In the genomic region with DNA sequence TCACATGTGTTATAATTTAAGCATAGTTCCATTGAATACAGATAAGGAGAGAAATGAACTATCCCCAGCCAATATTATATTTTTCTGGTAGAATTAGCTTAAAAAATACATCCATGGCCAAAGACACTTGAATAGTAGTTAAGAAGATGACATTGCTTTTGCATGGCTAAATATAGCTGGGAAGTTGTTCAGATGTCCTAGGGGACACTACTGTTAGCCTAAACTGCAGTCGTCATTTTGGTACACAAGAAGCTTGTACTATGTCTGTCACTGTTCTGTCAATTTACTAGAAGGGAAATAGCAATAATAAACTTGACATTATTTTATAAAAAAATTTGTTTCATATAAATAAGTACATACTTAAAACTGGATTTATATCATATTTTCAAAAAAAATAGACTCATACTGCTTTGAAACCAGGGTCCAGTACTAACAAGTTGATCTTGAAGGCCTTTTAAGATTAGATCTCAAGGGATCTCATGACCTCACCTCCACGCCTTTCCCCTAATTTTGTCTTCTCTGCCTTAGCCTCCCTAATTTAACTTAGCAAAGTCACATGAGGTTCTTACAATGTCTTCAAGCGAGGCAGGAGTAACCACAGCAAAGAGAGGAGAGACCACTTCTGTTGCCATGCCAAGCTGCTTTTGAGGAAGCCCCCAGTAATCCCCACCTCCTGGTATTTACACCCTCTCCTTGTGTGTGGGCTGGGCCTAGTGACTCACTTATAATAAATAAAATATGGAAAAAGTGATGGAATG, we compare ENCODE assay signal across 30 cellular contexts.
"Had no signal": no experiment of that assay in that cellular context is flagged by ENCODE, and none has a peak within 500 bp of the region (broad histone marks: within the 10 kb centered on the region; RNA-seq: fewer than 3 reads in every experiment).

No MANE protein-coding gene starts in this region.

- H3K27me3 ChIP-seq: brain microvascular endothelial cell, colonic mucosa, esophagus squamous epithelium, gastroesophageal sphincter had no signal

- H3K36me3 ChIP-seq: brain microvascular endothelial cell, colonic mucosa, esophagus squamous epithelium, gastroesophageal sphincter had no signal

- FAIRE-seq: astrocyte, bronchial epithelial cell, endometrium, endothelial cell of umbilical vein had no signal

- H3K4me3 ChIP-seq: colonic mucosa, esophagus squamous epithelium, gastroesophageal sphincter had no signal

- H3K27ac ChIP-seq: brain microvascular endothelial cell, colonic mucosa, epithelial cell of prostate, esophagus squamous epithelium, gastroesophageal sphincter had no signal

- DNase-seq: activated CD4-positive, alpha-beta memory T cell treated with anti-CD3 and anti-CD28 coated beads, Interleukin-2, amount 10 ng/mL, durations not matched to agents 7 days and 5 days; activated CD4-positive, alpha-beta T cell treated with anti-CD3 and anti-CD28 coated beads for 36 hours; activated CD4-positive, alpha-beta T cell treated with anti-CD3 and anti-CD28 coated beads, Interleukin-2, amount 10 ng/mL, durations not matched to agents 7 days and 5 days; activated CD4-positive, alpha-beta T cell treated with anti-CD3 and anti-CD28 coated beads, Interleukin-2, amount 50 U/mL, for 4 hours; activated CD4-positive, CD25-positive, alpha-beta regulatory T cell; activated CD4-positive, CD25-positive, alpha-beta regulatory T cell treated with anti-CD3 and anti-CD28 coated beads, Interleukin-2, amount 50 U/mL, for 72 hours; activated CD8-positive, alpha-beta memory T cell treated with anti-CD3 and anti-CD28 coated beads, Interleukin-2, amount 50 U/mL, for 48 hours; activated effector memory CD4-positive, alpha-beta T cell treated with Interleukin-2 at 50 U/mL for 16 hours; activated gamma-delta T cell treated with Interleukin-2 at 50 U/mL for 16 hours; activated naive CD4-positive, alpha-beta T cell treated with anti-CD3 and anti-CD28 coated beads, Interleukin-2, amount 50 U/mL, for 16 hours; activated naive CD4-positive, alpha-beta T cell treated with Interleukin-2 at 50 U/mL for 16 hours; activated T-cell treated with anti-CD3 and anti-CD28 coated beads for 4 hours; activated T-cell treated with anti-CD3 and anti-CD28 coated beads, Interleukin-2, amount 50 U/mL, for 24 hours; amniotic stem cell; anterior cingulate cortex; caudate nucleus; cerebellar nuclear complex; colonic mucosa; effector CD8-positive, alpha-beta T cell; esophagus squamous epithelium; foreskin melanocyte; T-helper 2 cell had no signal

- H3K9me3 ChIP-seq: colonic mucosa, esophagus squamous epithelium, gastroesophageal sphincter had no signal

- ATAC-seq: activated CD4-positive, alpha-beta T cell treated with anti-CD3 and anti-CD28 coated beads for 36 hours; activated T-helper 17 cell treated with anti-CD3 and anti-CD28 coated beads, Interleukin-2, amount 50 U/mL, for 72 hours; gastroesophageal sphincter had no signal

- H3K4me1 ChIP-seq: colonic mucosa, esophagus squamous epithelium, gastroesophageal sphincter had no signal
